9 cellular contexts compared by ENCODE assay signal in the genomic region with DNA sequence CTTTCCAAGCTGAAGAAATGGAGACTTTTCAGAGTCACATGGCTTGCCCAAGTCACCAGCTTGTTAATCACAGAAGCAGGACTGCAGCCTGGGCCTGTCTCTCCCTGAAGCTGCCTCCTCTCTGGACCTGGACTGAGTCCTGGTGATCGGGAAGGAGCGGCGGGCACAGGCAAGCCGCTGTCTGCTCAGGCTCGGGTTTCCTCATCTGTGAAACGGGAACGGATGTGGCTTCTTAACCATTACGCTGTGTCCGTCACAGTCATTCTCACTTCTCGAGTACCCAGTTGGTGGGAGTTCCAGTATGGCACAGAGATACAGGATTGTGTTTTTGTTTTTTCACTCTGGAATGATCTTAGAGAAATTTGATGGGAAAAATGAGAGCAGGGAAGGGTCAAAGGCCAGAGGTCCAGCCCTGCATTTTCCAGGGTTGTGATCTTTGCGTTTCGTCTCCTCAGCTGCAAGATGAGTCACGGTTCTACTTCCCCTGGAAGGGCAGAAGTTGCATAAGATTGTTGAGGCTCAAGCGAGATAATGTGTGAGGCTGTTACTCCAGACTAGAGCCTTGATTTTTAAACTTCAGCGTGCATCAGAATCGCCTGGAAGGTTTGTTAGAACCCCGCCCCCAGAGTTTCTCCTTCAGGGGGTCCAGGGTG. TPM values are rescaled to one million over a fixed set of nuclear protein-coding genes. Genes with fewer than 3 reads are reported as not detected.
DNase-seq lines count a peak whose midpoint lies in the region; ATAC-seq and TF ChIP-seq lines count a peak whose summit lies in the region.
"Had no signal": no experiment of that assay in that cellular context is flagged by ENCODE, and none has a peak within 500 bp of the region (broad histone marks: within the 10 kb centered on the region; RNA-seq: fewer than 3 reads in every experiment).

No MANE protein-coding gene starts in this region.

- TF ChIP-seq CTCF in upper lobe of left lung (IDR thresholded peaks at IDR 0.05) (no peak), endothelial cell (IDR thresholded peaks at IDR 0.05; ENCODE audit: unreplicated experiment) (no peak)

- peak overlapping the region; percentile 35 for H3K4me3 Mint-ChIP-seq in activated T-cell treated with anti-CD3 and anti-CD28 coated beads, Interleukin-2, amount 50 U/mL, for 4 hours
- H3K4me3 Mint-ChIP-seq in endothelial cell (ENCODE audit: unreplicated experiment) = no peak overlapping the region

- H3K36me3 Mint-ChIP-seq in activated T-cell treated with anti-CD3 and anti-CD28 coated beads, Interleukin-2, amount 50 U/mL, for 4 hours (ENCODE audit: insufficient read depth) = no peaks in the 10 kb centered on the region
- H3K36me3 Mint-ChIP-seq in endothelial cell (ENCODE audit: low read depth, unreplicated experiment) = no peaks in the 10 kb centered on the region

- DNase-seq in activated T-cell treated with anti-CD3 and anti-CD28 coated beads, Interleukin-2, amount 50 U/mL, for 4 hours = no peak
- DNase-seq in activated T-cell treated with anti-CD3 and anti-CD28 coated beads, Interleukin-2, amount 50 U/mL, for 1 hour = no peak
- DNase-seq in upper lobe of left lung (peak in 1 of 2 donors; percentile 74), endothelial cell (ENCODE audit: low spot score) (no peak), D341Med (ENCODE audit: low spot score) (no peak)

- no peak overlapping the region for H3K27ac Mint-ChIP-seq in endothelial cell (ENCODE audit: unreplicated experiment)

- no peaks in the 10 kb centered on the region for H3K9me3 Mint-ChIP-seq in activated T-cell treated with anti-CD3 and anti-CD28 coated beads, Interleukin-2, amount 50 U/mL, for 4 hours
- no peaks in the 10 kb centered on the region for H3K9me3 Mint-ChIP-seq in endothelial cell (ENCODE audit: unreplicated experiment)

- 43 to 78% (median 53%) methylated on average over 17 of the region's 17 CpGs for WGBS in adipose tissue, 3 donors
- 59 to 60% methylated on average over 11 to 17 of the region's 17 CpGs for WGBS in upper lobe of left lung, 2 donors

- H3K36me3 ChIP-seq in upper lobe of left lung = no peaks in the 10 kb centered on the region

- TF ChIP-seq EP300 in upper lobe of left lung (IDR thresholded peaks at IDR 0.05) = no peak

- peak overlapping the region; percentile 28 for H3K27ac ChIP-seq in adipose tissue (ENCODE audit: low read depth, low read length)
- peak overlapping the region; percentile 67 for H3K27ac ChIP-seq in layer of hippocampus (ENCODE audit: low read depth, low read length)
- peak overlapping the region; percentile 71 to 83 (median 77) for H3K27ac ChIP-seq in upper lobe of left lung

- peak in 1 of 2 donors; percentile 23 for ATAC-seq in activated T-cell treated with anti-CD3 and anti-CD28 coated beads, Interleukin-2, amount 50 U/mL, for 4 hours
- ATAC-seq in upper lobe of left lung (ENCODE audit: low FRiP score in 2 of 2) (peak; percentile 49 to 76), GM19351 (IDR thresholded peaks at IDR 0.05; ENCODE audit: unreplicated experiment) (no peak)

- H3K9me3 ChIP-seq in upper lobe of left lung = no peaks in the 10 kb centered on the region

- peak in 1 of 4 donors; percentile 61 for TF ChIP-seq POLR2A in upper lobe of left lung (IDR thresholded peaks at IDR 0.05)

- no peak overlapping the region for H3K4me3 ChIP-seq in upper lobe of left lung

- H3K4me1 Mint-ChIP-seq in activated T-cell treated with anti-CD3 and anti-CD28 coated beads, Interleukin-2, amount 50 U/mL, for 4 hours (ENCODE audit: low read depth) = peaks cover 8% of the 10 kb centered on the region
- peaks cover 5% of the 10 kb centered on the region for H3K4me1 Mint-ChIP-seq in endothelial cell (ENCODE audit: unreplicated experiment)

- peaks cover 4% of the 10 kb centered on the region for H3K27me3 Mint-ChIP-seq in activated T-cell treated with anti-CD3 and anti-CD28 coated beads, Interleukin-2, amount 50 U/mL, for 4 hours (ENCODE audit: low read depth)
- H3K27me3 Mint-ChIP-seq in endothelial cell (ENCODE audit: unreplicated experiment) = peaks cover 3% of the 10 kb centered on the region

- peaks cover 0 to 16% (median 2%) of the 10 kb centered on the region in 4 donors for H3K4me1 ChIP-seq in upper lobe of left lung

- H3K27me3 ChIP-seq in layer of hippocampus (ENCODE audit: control insufficient read depth, insufficient read depth, low read length) (no peaks in the 10 kb centered on the region), upper lobe of left lung (no peaks in the 10 kb centered on the region)

RNA-seq across cellular contexts. Expression of a gene that starts 7.6 kb away (rescaled TPM):
- total RNA-seq in activated T-cell treated with anti-CD3 and anti-CD28 coated beads, Interleukin-2, amount 50 U/mL, for 4 hours = under 1 TPM; 0.08 to 0.34 (median 0.27) TPM
- not detected for polyA plus RNA-seq in adipose tissue
- not detected for total RNA-seq in upper lobe of left lung
- not detected for total RNA-seq in endothelial cell (ENCODE audit: unreplicated experiment)
- polyA plus RNA-seq: AG04450 had no signal
